15 cellular contexts compared by ENCODE assay signal in the genomic region with DNA sequence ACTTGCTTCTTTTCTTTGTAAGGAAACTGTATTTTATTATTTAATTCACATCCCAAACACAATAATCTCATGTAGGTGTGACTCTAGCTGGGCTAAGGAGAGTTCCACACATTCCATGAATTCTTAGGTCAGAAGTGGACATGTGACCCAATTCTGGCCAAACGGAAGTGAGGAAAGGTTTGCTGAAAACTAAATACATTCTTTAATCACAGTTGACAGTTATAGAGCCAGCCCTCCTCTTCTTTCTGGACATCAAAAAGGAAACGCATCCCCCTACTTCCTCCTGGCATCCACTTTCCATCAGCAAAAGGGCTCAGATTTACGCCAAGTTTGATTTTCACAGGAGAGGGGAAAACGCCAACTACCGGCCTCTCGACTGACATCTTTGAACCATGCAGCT.
DNase-seq lines count a peak whose midpoint lies in the region; ATAC-seq and TF ChIP-seq lines count a peak whose summit lies in the region.
"Had no signal": no experiment of that assay in that cellular context is flagged by ENCODE, and none has a peak within 500 bp of the region (broad histone marks: within the 10 kb centered on the region; RNA-seq: fewer than 3 reads in every experiment).

No MANE protein-coding gene starts in this region.

- DNase-seq in A172 (ENCODE audit: low spot score), result peak; percentile 4
- peak; percentile 7 for DNase-seq in dermis blood vessel endothelial cell
- peak; percentile 53 for DNase-seq in left kidney (ENCODE audit: low read depth, low spot score)
- DNase-seq in upper lobe of right lung, result no peak
- no peak for DNase-seq in H7
- DNase-seq in activated T-cell treated with anti-CD3 and anti-CD28 coated beads, Interleukin-2, amount 50 U/mL, for 24 hours, result no peak
- DNase-seq in SW 1271 (lab: John Stamatoyannopoulos, UW), result no peak
- DNase-seq: AML-193; Caco-2; CD8-positive, alpha-beta memory T cell; DND-41; GF-D8 had no signal

- no peak overlapping the region for H3K27ac ChIP-seq in upper lobe of right lung
- H3K27ac ChIP-seq: 22Rv1, BLaER1 had no signal

- H3K36me3 ChIP-seq in upper lobe of right lung (no peaks in the 10 kb centered on the region), H7 (replicated peaks; ENCODE audit: control insufficient read depth, insufficient read depth, low read length) (no peaks in the 10 kb centered on the region)
- H3K36me3 ChIP-seq: BLaER1 had no signal

- no peak overlapping the region for H3K27ac Mint-ChIP-seq in activated T-cell treated with anti-CD3 and anti-CD28 coated beads, Interleukin-2, amount 50 U/mL, for 24 hours
- H3K27ac Mint-ChIP-seq: CD8-positive, alpha-beta memory T cell had no signal

- no peaks in the 10 kb centered on the region for H3K27me3 Mint-ChIP-seq in activated T-cell treated with anti-CD3 and anti-CD28 coated beads, Interleukin-2, amount 50 U/mL, for 24 hours
- H3K27me3 Mint-ChIP-seq: CD8-positive, alpha-beta memory T cell had no signal

- H3K27me3 ChIP-seq in upper lobe of right lung (no peaks in the 10 kb centered on the region), H7 (ENCODE audit: control insufficient read depth, insufficient read depth, low read length) (no peaks in the 10 kb centered on the region)
- H3K27me3 ChIP-seq: BLaER1 had no signal

- peaks cover 6% of the 10 kb centered on the region for H3K9me3 Mint-ChIP-seq in activated T-cell treated with anti-CD3 and anti-CD28 coated beads, Interleukin-2, amount 50 U/mL, for 24 hours

- intact Hi-C loops in upper lobe of right lung (cut with DNase I), result no loop called here

- ATAC-seq in upper lobe of right lung, result peak; percentile 67
- ATAC-seq: HepG2 had no signal

- H3K9me3 ChIP-seq in upper lobe of right lung, result no peaks in the 10 kb centered on the region
- H3K9me3 ChIP-seq: BLaER1, Caco-2 had no signal

- no peak for TF ChIP-seq CTCF in upper lobe of right lung (IDR thresholded peaks at IDR 0.05)

- no peak overlapping the region for H3K4me3 Mint-ChIP-seq in activated T-cell treated with anti-CD3 and anti-CD28 coated beads, Interleukin-2, amount 50 U/mL, for 24 hours
- H3K4me3 Mint-ChIP-seq: CD8-positive, alpha-beta memory T cell had no signal

- no peak overlapping the region for H3K4me3 ChIP-seq in upper lobe of right lung
- H3K4me3 ChIP-seq in H7 (ENCODE audit: insufficient read depth, low read depth, low read length), result no peak overlapping the region
- H3K4me3 ChIP-seq: BLaER1 had no signal

- H3K4me1 ChIP-seq in upper lobe of right lung, result no peaks in the 10 kb centered on the region
- H3K4me1 ChIP-seq: BLaER1 had no signal

- no peaks in the 10 kb centered on the region for H3K4me1 Mint-ChIP-seq in activated T-cell treated with anti-CD3 and anti-CD28 coated beads, Interleukin-2, amount 50 U/mL, for 24 hours (ENCODE audit: low read depth)
- H3K4me1 Mint-ChIP-seq: CD8-positive, alpha-beta memory T cell had no signal

- no peaks in the 10 kb centered on the region for H3K36me3 Mint-ChIP-seq in activated T-cell treated with anti-CD3 and anti-CD28 coated beads, Interleukin-2, amount 50 U/mL, for 24 hours (ENCODE audit: low read depth)
- H3K36me3 Mint-ChIP-seq: CD8-positive, alpha-beta memory T cell had no signal

Comparison
In these comparisons a context has a peak if more than half of its experiments do, and no peak if none do; other contexts are left out.
1. DNase-seq: peak in A172 (single experiment), dermis blood vessel endothelial cell (single experiment) and left kidney (single experiment); none in upper lobe of right lung (single experiment), H7 (single experiment), activated T-cell treated with anti-CD3 and anti-CD28 coated beads, Interleukin-2, amount 50 U/mL, for 24 hours (single experiment) and SW 1271 (0 of 2).